In the genomic region with DNA sequence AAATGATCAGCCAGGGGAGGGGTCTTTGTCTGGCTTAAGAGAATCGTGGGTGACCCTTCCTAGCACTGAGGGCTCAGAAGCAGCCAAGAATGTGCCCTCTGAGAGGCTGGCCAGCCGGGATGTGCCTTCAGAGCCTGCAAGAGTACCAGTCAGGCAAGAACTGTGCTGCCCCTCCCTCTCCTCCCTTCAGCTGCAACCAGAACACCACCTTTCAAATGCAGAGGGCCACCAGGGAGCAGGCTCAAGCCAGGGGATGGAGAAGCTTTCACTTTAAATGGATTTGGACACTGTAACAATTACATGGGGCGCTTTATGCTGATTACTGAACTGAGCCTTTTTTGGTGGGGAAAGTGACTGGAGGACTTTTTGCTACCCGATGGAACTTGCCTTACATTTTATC, we compare ENCODE assay signal across 18 cellular contexts. TPM values are rescaled to one million over a fixed set of nuclear protein-coding genes. Genes with fewer than 3 reads are reported as not detected.
"Had no signal": no experiment of that assay in that cellular context is flagged by ENCODE, and none has a peak within 500 bp of the region (broad histone marks: within the 10 kb centered on the region; RNA-seq: fewer than 3 reads in every experiment).

No MANE protein-coding gene starts in this region.

- H3K36me3 ChIP-seq: adrenal gland, gastroesophageal sphincter, lower lobe of right lung, ovary, right lobe of liver, suprapubic skin had no signal

- H3K27me3 ChIP-seq: adrenal gland, dorsolateral prefrontal cortex, gastroesophageal sphincter, ovary, right lobe of liver, suprapubic skin had no signal

- H3K27me3 Mint-ChIP-seq: activated naive CD4-positive, alpha-beta T cell treated with anti-CD3 and anti-CD28 coated beads, Interleukin-2, amount 50 U/mL, for 24 hours had no signal

- ATAC-seq: gastroesophageal sphincter, lower lobe of right lung had no signal

- H3K4me3 ChIP-seq: adrenal gland, dorsolateral prefrontal cortex, gastroesophageal sphincter, lower lobe of right lung, ovary, right lobe of liver, smooth muscle cell, suprapubic skin had no signal

- H3K9me3 Mint-ChIP-seq: activated naive CD4-positive, alpha-beta T cell treated with anti-CD3 and anti-CD28 coated beads, Interleukin-2, amount 50 U/mL, for 24 hours; activated T-helper 2 cell treated with anti-CD3 and anti-CD28 coated beads, Interferon-gamma antibody, Interleukin-2, Interleukin-4, amounts not matched to agents 10 μg/mL and 5 μg/mL and 100 μg/mL, durations not matched to agents 14 hours and 24 hours and 36 hours; mesothelial cell of epicardium had no signal

- H3K27ac Mint-ChIP-seq: activated naive CD4-positive, alpha-beta T cell treated with anti-CD3 and anti-CD28 coated beads, Interleukin-2, amount 50 U/mL, for 24 hours; activated T-helper 2 cell treated with anti-CD3 and anti-CD28 coated beads, Interferon-gamma antibody, Interleukin-2, Interleukin-4, amounts not matched to agents 10 μg/mL and 5 μg/mL and 100 μg/mL, durations not matched to agents 14 hours and 24 hours and 36 hours; immature natural killer cell; mesothelial cell of epicardium had no signal

- H3K4me1 ChIP-seq: gastroesophageal sphincter, lower lobe of right lung, suprapubic skin had no signal

- H3K36me3 Mint-ChIP-seq: activated naive CD4-positive, alpha-beta T cell treated with anti-CD3 and anti-CD28 coated beads, Interleukin-2, amount 50 U/mL, for 24 hours; immature natural killer cell; mesothelial cell of epicardium had no signal

- H3K4me2 ChIP-seq: smooth muscle cell had no signal

- H3K27ac ChIP-seq: adrenal gland, dorsolateral prefrontal cortex, gastroesophageal sphincter, lower lobe of right lung, ovary, right lobe of liver, suprapubic skin had no signal

- H3K4me1 Mint-ChIP-seq: activated naive CD4-positive, alpha-beta T cell treated with anti-CD3 and anti-CD28 coated beads, Interleukin-2, amount 50 U/mL, for 24 hours; immature natural killer cell had no signal

- DNase-seq: activated CD4-positive, alpha-beta T cell treated with anti-CD3 and anti-CD28 coated beads, Interleukin-2, amount 50 U/mL, for 4 hours; dorsolateral prefrontal cortex; erythroblast; immature natural killer cell; lower lobe of right lung; ovary; right lobe of liver; stimulated activated CD4-positive, alpha-beta T cell treated with anti-CD3 and anti-CD28 coated beads, Interleukin-4, amount 100 ng/mL, for 4 hours; stimulated activated CD8-positive, alpha-beta memory T cell treated with anti-CD3 and anti-CD28 coated beads, Interleukin-4, amount 100 ng/mL, for 48 hours; stimulated activated naive CD4-positive, alpha-beta T cell treated with Interleukin-2 at 50 U/mL for 16 hours; T-helper 9 cell had no signal

- H3K9me3 ChIP-seq: adrenal gland, gastroesophageal sphincter, lower lobe of right lung, ovary, right lobe of liver, suprapubic skin had no signal

- H3K4me3 Mint-ChIP-seq: activated naive CD4-positive, alpha-beta T cell treated with anti-CD3 and anti-CD28 coated beads, Interleukin-2, amount 50 U/mL, for 24 hours; immature natural killer cell; mesothelial cell of epicardium had no signal

RNA-seq across cellular contexts. Expression of a gene that starts 44.9 kb away (rescaled TPM):
- total RNA-seq: activated T-helper 2 cell treated with anti-CD3 and anti-CD28 coated beads, Interferon-gamma antibody, Interleukin-2, Interleukin-4, amounts not matched to agents 10 μg/mL and 5 μg/mL and 100 μg/mL, durations not matched to agents 14 hours and 24 hours and 36 hours had no signal
- polyA plus RNA-seq: immature natural killer cell had no signal
